ENCODE assay signal across 9 cellular contexts in genomic region chr17:2510559-2510958, GRCh38. TPM values are rescaled to one million over a fixed set of nuclear protein-coding genes. Genes with fewer than 3 reads are reported as not detected.
DNase-seq lines count a peak whose midpoint lies in the region; ATAC-seq and TF ChIP-seq lines count a peak whose summit lies in the region.
"Had no signal": no experiment of that assay in that cellular context is flagged by ENCODE, and none has a peak within 500 bp of the region (broad histone marks: within the 10 kb centered on the region; RNA-seq: fewer than 3 reads in every experiment).

No MANE protein-coding gene starts in this region.

- ATAC-seq in DND-41 (ENCODE audit: insufficient read depth, low read depth) (no peak), psoas muscle (no peak), HG03095 (IDR thresholded peaks at IDR 0.05; ENCODE audit: unreplicated experiment) (no peak)

- CTCF ChIA-PET in OCI-LY7 (lab: Charles Lee; ENCODE audit: unreplicated experiment): interaction anchor here (0.6 to 1.7 kb wide), 2 partner anchors 14 to 21 kb away, joined by 5 read pairs; no protein-coding TSS in a partner anchor

- peaks cover 50% of the 10 kb centered on the region for H3K79me2 ChIP-seq in DND-41 (ENCODE audit: insufficient read depth, low read length)
- peaks cover 41% of the 10 kb centered on the region for H3K79me2 ChIP-seq in OCI-LY7 (ENCODE audit: insufficient read depth, low read depth, low read length)

- H3K9me2 ChIP-seq in OCI-LY7 (ENCODE audit: insufficient read depth, low read length): no peaks in the 10 kb centered on the region

- no TSS peak for BruUV-seq in OCI-LY7 (replicated peaks; lab: Mats Ljungman, UMichigan)

- H3K9me3 ChIP-seq in DND-41 (ENCODE audit: insufficient read depth, low read length, severe bottlenecking) (no peaks in the 10 kb centered on the region), OCI-LY7 (ENCODE audit: low read length) (no peaks in the 10 kb centered on the region), esophagus muscularis mucosa (no peaks in the 10 kb centered on the region), psoas muscle (no peaks in the 10 kb centered on the region)

- H4K20me1 ChIP-seq in DND-41 (ENCODE audit: insufficient read depth, low read length) (peaks cover 7% of the 10 kb centered on the region; the same call in 1 of the 2 replicates), OCI-LY7 (ENCODE audit: insufficient read depth, low read length) (no peaks in the 10 kb centered on the region)

- peaks cover 39% of the 10 kb centered on the region for H3K4me1 ChIP-seq in DND-41 (ENCODE audit: insufficient read depth, low read length)
- H3K4me1 ChIP-seq in OCI-LY7 (ENCODE audit: insufficient read depth, low read length, poor library complexity, severe bottlenecking): peaks cover 27% of the 10 kb centered on the region
- peaks cover 29 to 41% (median 36%) of the 10 kb centered on the region in 4 donors for H3K4me1 ChIP-seq in esophagus muscularis mucosa
- peaks cover 20% of the 10 kb centered on the region for H3K4me1 ChIP-seq in psoas muscle

- peak overlapping the region; percentile 69 for H3K9ac ChIP-seq in DND-41 (ENCODE audit: low read depth, low read length)

- H2AFZ ChIP-seq in DND-41 (ENCODE audit: low read depth, low read length): no peak overlapping the region
- peak overlapping the region; percentile 76; the same call in 1 of the 2 replicates for H2AFZ ChIP-seq in OCI-LY7 (ENCODE audit: low read length)

- H3K4me2 ChIP-seq in DND-41 (ENCODE audit: insufficient read depth, low read length): peak overlapping the region; percentile 87
- H3K4me2 ChIP-seq in OCI-LY7 (ENCODE audit: low read length): peak overlapping the region; percentile 89

- POLR2A ChIA-PET in OCI-LY7 (lab: Charles Lee): interaction anchor here (2.4 kb wide), 2 partner anchors 21 to 23 kb away, joined by 5 to 14 read pairs; no protein-coding TSS in a partner anchor

- peak overlapping the region; percentile 70 to 74 for H3K4me3 ChIP-seq in DND-41 (ENCODE audit: low read depth in 1 of 2, low read length in 2 of 2)
- peak overlapping the region; percentile 79 for H3K4me3 ChIP-seq in OCI-LY7 (ENCODE audit: low read depth, low read length, poor library complexity, severe bottlenecking)
- peak overlapping the region; percentile 58 to 75 (median 68) for H3K4me3 ChIP-seq in esophagus muscularis mucosa
- peak overlapping the region; percentile 93 for H3K4me3 ChIP-seq in psoas muscle

- H3K27me3 ChIP-seq in DND-41 (ENCODE audit: insufficient read depth, low read length, poor library complexity) (no peaks in the 10 kb centered on the region), esophagus muscularis mucosa (no peaks in the 10 kb centered on the region), psoas muscle (ENCODE audit: insufficient read depth in 3 of 3, low read length in 2 of 3) (no peaks in the 10 kb centered on the region)

- no peak for TF ChIP-seq CTCF in DND-41 (IDR thresholded peaks at IDR 0.05; ENCODE audit: borderline replicate concordance, extremely low read depth, low read length, poor library complexity, severe bottlenecking)
- no peak for TF ChIP-seq CTCF in OCI-LY7 (conservative IDR thresholded peaks at IDR 0.05; ENCODE audit: low read length)
- no peak for TF ChIP-seq CTCF in esophagus muscularis mucosa (IDR thresholded peaks at IDR 0.05)
- no peak for TF ChIP-seq CTCF in psoas muscle (IDR thresholded peaks at IDR 0.05)

- peak overlapping the region; percentile 90 for H3K27ac ChIP-seq in DND-41 (ENCODE audit: low read length)
- H3K27ac ChIP-seq in OCI-LY7 (ENCODE audit: low read depth, low read length, poor library complexity, severe bottlenecking): peak overlapping the region; percentile 85
- H3K27ac ChIP-seq in esophagus muscularis mucosa (replicated peaks in 1 of 4): peak overlapping the region; percentile 85 to 93 (median 89)
- peak overlapping the region; percentile 91 for H3K27ac ChIP-seq in psoas muscle

- H3K36me3 ChIP-seq in DND-41 (ENCODE audit: insufficient read depth, low read length): peaks cover 11% of the 10 kb centered on the region; the same call in 1 of the 2 replicates
- peaks cover 28% of the 10 kb centered on the region for H3K36me3 ChIP-seq in OCI-LY7 (ENCODE audit: insufficient read depth, low read length)
- H3K36me3 ChIP-seq in esophagus muscularis mucosa: peaks cover 0 to 5% (median 0%) of the 10 kb centered on the region in 4 donors
- H3K36me3 ChIP-seq in psoas muscle (ENCODE audit: insufficient read depth in 1 of 2, low read depth in 1 of 2): no peaks in the 10 kb centered on the region

- TF ChIP-seq POLR2A in esophagus muscularis mucosa (IDR thresholded peaks at IDR 0.05; ENCODE audit: low read depth): no peak

- DNase-seq in DND-41 (no peak), OCI-LY7 (ENCODE audit: low spot score) (no peak), esophagus muscularis mucosa (ENCODE audit: extremely low spot score) (no peak), psoas muscle (no peak), NCI-H2227 treated with DMSO at 0.1 percent for 48 hours (lab: John Stamatoyannopoulos, UW) (no peak), DMS79 treated with DMSO at 0.1 percent for 48 hours (lab: John Stamatoyannopoulos, UW) (no peak)
- DNase-seq in activated T-cell treated with anti-CD3 and anti-CD28 coated beads, Interleukin-2, amount 50 U/mL, for 1 hour: no peak
- DNase-seq: NCI-H748 treated with DMSO at 0.1 percent for 48 hours had no signal

- TF ChIP-seq EP300 in esophagus muscularis mucosa (IDR thresholded peaks at IDR 0.05): no peak

- 53% methylated on average over 2 of the region's 2 CpGs for WGBS in esophagus muscularis mucosa
- WGBS in psoas muscle, 3 donors: 58 to 68% (median 60%) methylated on average over 2 of the region's 2 CpGs

- intact Hi-C loops in OCI-LY7 (cut with micrococcal nuclease; ENCODE audit: unreplicated experiment): loop anchor here (5.0 to 10.0 kb wide), 3 partner anchors 82 to 202 kb away; partner anchors contain the start of genes CLUH and PAFAH1B1
- intact Hi-C loops in esophagus muscularis mucosa (cut with DNase I): loop anchor here (10.0 kb wide), 2 partner anchors 74 to 174 kb away; no protein-coding TSS in a partner anchor
- intact Hi-C loops in psoas muscle (cut with DNase I): loop anchor here (2.0 to 10.0 kb wide), 3 partner anchors 82 to 197 kb away; partner anchors contain the start of gene PAFAH1B1 (in 1 of the 2)

RNA-seq across cellular contexts. Expression of gene METTL16, which starts 1.1 kb away (rescaled TPM):
- total RNA-seq in OCI-LY7 (2014; rRNA removed; shearing (Covaris generic)): 24.4 and 26.6 TPM in 2 replicates
- total RNA-seq in OCI-LY7 (2022) (41.3 and 41.5 TPM in 2 replicates), esophagus muscularis mucosa (10 to 100 TPM; 18.9 to 28.8 (median 24.5) TPM), psoas muscle (10 to 100 TPM; 20.9 to 33.0 (median 24.0) TPM)
- 10 to 100 TPM; 11.2 to 26.9 (median 17.1) TPM for polyA plus RNA-seq in psoas muscle
